ENCODE assay signal across 14 cellular contexts in genomic region chr5:176727528-176727900, GRCh38.
DNase-seq lines count a peak whose midpoint lies in the region; ATAC-seq, FAIRE-seq and TF ChIP-seq lines count a peak whose summit lies in the region.
"Had no signal": no experiment of that assay in that cellular context is flagged by ENCODE, and none has a peak within 500 bp of the region (broad histone marks: within the 10 kb centered on the region; RNA-seq: fewer than 3 reads in every experiment).

No MANE protein-coding gene starts in this region.

- peaks cover 0 to 8% (median 0%) of the 10 kb centered on the region in 11 experiments; a peak in 4 of 22 replicates for H3K9me3 ChIP-seq in BLaER1 treated with 17β-estradiol and CSF1 and Interleukin-3, amounts not matched to agents 10 nM and 100 nM (replicated peaks in 1 of 11)
- no peaks in the 10 kb centered on the region for H3K9me3 ChIP-seq in H1 (ENCODE audit: insufficient read depth in 2 of 2, low read depth in 1 of 2, low read length in 1 of 2)

- no peak overlapping the region for H3K27ac Mint-ChIP-seq in CD14-positive monocyte
- H3K27ac Mint-ChIP-seq: CD4-positive, alpha-beta memory T cell had no signal

- H3K9me3 Mint-ChIP-seq in CD14-positive monocyte = peaks cover 0 to 7% (median 6%) of the 10 kb centered on the region in 7 donors

- H3K14ac ChIP-seq in H1 (ENCODE audit: insufficient read length) = no peak overlapping the region

- no peak overlapping the region for H3K9ac ChIP-seq in BLaER1 treated with 17β-estradiol and CSF1 and Interleukin-3, amounts not matched to agents 10 nM and 100 nM
- H3K9ac ChIP-seq in H1 (replicated peaks in 1 of 4; ENCODE audit: extremely low read depth in 1 of 4, low read depth in 3 of 4, low read length in 3 of 4) = no peak overlapping the region

- H2BK12ac ChIP-seq in H1 (ENCODE audit: low read depth, low read length) = peak overlapping the region; percentile 60; the same call in 1 of the 2 replicates

- peak overlapping the region in 6 of 11 experiments; percentile 20 to 76 (median 36); a peak in 8 of 22 replicates for H3K4me2 ChIP-seq in BLaER1 treated with 17β-estradiol and CSF1 and Interleukin-3, amounts not matched to agents 10 nM and 100 nM
- no peak overlapping the region for H3K4me2 ChIP-seq in H1 (ENCODE audit: insufficient read depth in 1 of 2, low read depth in 2 of 2, low read length in 2 of 2)

- H4K8ac ChIP-seq in H1 (ENCODE audit: extremely low read depth, insufficient read depth, low read length) = no peak overlapping the region

- no peak overlapping the region for H3K4me3 Mint-ChIP-seq in CD14-positive monocyte
- H3K4me3 Mint-ChIP-seq: CD4-positive, alpha-beta memory T cell had no signal

- TF ChIP-seq CTCF in H1 (IDR thresholded peaks at IDR 0.05; ENCODE audit: control extremely low read depth in 1 of 3, insufficient read depth in 1 of 3, low read depth in 1 of 3, low read length in 3 of 3) (no peak), CD14-positive monocyte (IDR thresholded peaks at IDR 0.05) (no peak)

- CTCF ChIA-PET in H1 (lab: Charles Lee; ENCODE audit: partially characterized antibody) = interaction anchor here (0.6 to 7.5 kb wide), 12 partner anchors 10 to 159 kb away, joined by 3 to 54 read pairs (median 4); no protein-coding TSS in a partner anchor

- DNase-seq in H7 (peak; percentile 77), H1 (ENCODE audit: low read depth in 1 of 2, low spot score in 2 of 2) (no peak), CD14-positive monocyte (ENCODE audit: low spot score) (no peak)
- no peak for DNase-seq in activated naive CD4-positive, alpha-beta T cell treated with anti-CD3 and anti-CD28 coated beads, Interleukin-2, amount 50 U/mL, for 16 hours
- DNase-seq: Calu3; CD4-positive, alpha-beta memory T cell; COR-L47; DMS53; DMS79 treated with DMSO at 0.1 percent for 48 hours; GF-D8; HCEC 1CT had no signal

- no peak for TF ChIP-seq POLR2A in H1 (IDR thresholded peaks at IDR 0.05; ENCODE audit: control extremely low read depth in 1 of 2, low read depth in 2 of 2, low read length in 2 of 2)

- H3K36me3 ChIP-seq in BLaER1 treated with 17β-estradiol and CSF1 and Interleukin-3, amounts not matched to agents 10 nM and 100 nM = no peaks in the 10 kb centered on the region
- H3K36me3 ChIP-seq in H7 (replicated peaks; ENCODE audit: control insufficient read depth, insufficient read depth, low read length) (no peaks in the 10 kb centered on the region), H1 (ENCODE audit: control insufficient read depth in 2 of 4, insufficient read depth in 4 of 4, low read length in 3 of 4) (no peaks in the 10 kb centered on the region)

- no peaks in the 10 kb centered on the region for H3K4me1 Mint-ChIP-seq in CD14-positive monocyte

- 87% methylated on average over 12 of the region's 12 CpGs; no CpG with 5 or more reads in 1 of the 2 experiments for WGBS in H1 (ENCODE audit: extremely low coverage in 1 of 2, insufficient coverage in 1 of 2, insufficient read length in 1 of 2, insufficient replicate concordance in 2 of 2, low coverage in 1 of 2, low lambda C conversion rate in 2 of 2, missing lambda C conversion rate in 1 of 2), 2 experiments

- no peak overlapping the region for H3K56ac ChIP-seq in H1 (replicated peaks; ENCODE audit: insufficient read length, low read depth, low read length)

- H2BK120ac ChIP-seq in H1 (replicated peaks; ENCODE audit: low read depth, low read length) = no peak overlapping the region

- no peak overlapping the region for H3K18ac ChIP-seq in H1 (ENCODE audit: extremely low read depth, low read length)

- no peak overlapping the region for H4K91ac ChIP-seq in H1 (replicated peaks; ENCODE audit: insufficient read length, low read length)

- H3K23me2 ChIP-seq in H1 (ENCODE audit: low read depth, low read length) = no peaks in the 10 kb centered on the region; the same call in 1 of the 2 replicates

- H3K27me3 Mint-ChIP-seq in CD14-positive monocyte (ENCODE audit: low read depth in 3 of 3) = peaks cover 47 to 58% (median 52%) of the 10 kb centered on the region in 3 donors

- no peak overlapping the region for H3K23ac ChIP-seq in H1 (ENCODE audit: insufficient read length)

- H3K79me2 ChIP-seq in H1 (ENCODE audit: control insufficient read depth in 1 of 2, insufficient read depth in 2 of 2, low read length in 2 of 2) = no peaks in the 10 kb centered on the region

- POLR2A ChIA-PET in H1 (lab: Charles Lee; ENCODE audit: partially characterized antibody) = interaction anchor here (1.7 kb wide), 1 partner anchor 15 kb away, joined by 3 read pairs; no protein-coding TSS in a partner anchor

- intact Hi-C loops in CD14-positive monocyte (cut with micrococcal nuclease) = no loop called here

- no peaks in the 10 kb centered on the region for H3K79me1 ChIP-seq in H1 (ENCODE audit: low read depth, low read length)

- H4K5ac ChIP-seq in H1 (ENCODE audit: insufficient read length, low read depth, low read length) = no peak overlapping the region

- peaks cover 15 to 43% (median 34%) of the 10 kb centered on the region in 11 experiments; a peak in 19 of 22 replicates for H3K27me3 ChIP-seq in BLaER1 treated with 17β-estradiol and CSF1 and Interleukin-3, amounts not matched to agents 10 nM and 100 nM
- no peaks in the 10 kb centered on the region for H3K27me3 ChIP-seq in H7 (ENCODE audit: control insufficient read depth, insufficient read depth, low read length)
- peaks cover 0 to 6% (median 4%) of the 10 kb centered on the region in 4 experiments; a peak in 3 of 7 replicates for H3K27me3 ChIP-seq in H1 (replicated peaks in 1 of 4; ENCODE audit: control insufficient read depth in 3 of 4, extremely low read depth in 1 of 4, insufficient read depth in 3 of 4, low read length in 3 of 4)

- peaks cover 19 to 57% (median 45%) of the 10 kb centered on the region in 10 experiments for H3K4me1 ChIP-seq in BLaER1 treated with 17β-estradiol and CSF1 and Interleukin-3, amounts not matched to agents 10 nM and 100 nM
- peaks cover 0 to 24% (median 10%) of the 10 kb centered on the region in 4 experiments; a peak in 5 of 7 replicates for H3K4me1 ChIP-seq in H1 (replicated peaks in 1 of 4; ENCODE audit: control insufficient read depth in 3 of 4, insufficient read depth in 4 of 4, low read length in 3 of 4)

- H3K27ac ChIP-seq in BLaER1 treated with 17β-estradiol and CSF1 and Interleukin-3, amounts not matched to agents 10 nM and 100 nM = no peak overlapping the region
- H3K27ac ChIP-seq in H1 (ENCODE audit: low read depth, low read length) = no peak overlapping the region

- H2BK20ac ChIP-seq in H1 (ENCODE audit: low read length) = peak overlapping the region; percentile 32; the same call in 1 of the 2 replicates

- H2AK5ac ChIP-seq in H1 (ENCODE audit: low read depth, low read length) = no peak overlapping the region

- ATAC-seq in HG03342 (IDR thresholded peaks at IDR 0.05; ENCODE audit: unreplicated experiment) = no peak

- H4K20me1 ChIP-seq in BLaER1 treated with 17β-estradiol and CSF1 and Interleukin-3, amounts not matched to agents 10 nM and 100 nM = peaks cover 0 to 35% (median 0%) of the 10 kb centered on the region in 11 experiments; a peak in 6 of 22 replicates
- H4K20me1 ChIP-seq in H1 (replicated peaks in 1 of 2; ENCODE audit: control insufficient read depth in 1 of 2, insufficient read depth in 2 of 2, low read length in 2 of 2) = no peaks in the 10 kb centered on the region

- H3K4ac ChIP-seq in H1 (replicated peaks; ENCODE audit: insufficient read length, low read depth, low read length) = no peak overlapping the region

- FAIRE-seq in H1 (lab: Jason Lieb, UNC) = no peak
- FAIRE-seq: GM12891 had no signal

- no peak overlapping the region; the same call in 1 of the 2 replicates for H2BK15ac ChIP-seq in H1 (ENCODE audit: low read length)

- no peaks in the 10 kb centered on the region for H3K36me3 Mint-ChIP-seq in CD14-positive monocyte
- H3K36me3 Mint-ChIP-seq: CD4-positive, alpha-beta memory T cell had no signal

- no peak overlapping the region for H3K4me3 ChIP-seq in BLaER1 treated with 17β-estradiol and CSF1 and Interleukin-3, amounts not matched to agents 10 nM and 100 nM
- no peak overlapping the region for H3K4me3 ChIP-seq in H7 (ENCODE audit: insufficient read depth, low read depth, low read length)
- H3K4me3 ChIP-seq in H1 (ENCODE audit: extremely low read depth in 1 of 4, insufficient read depth in 2 of 4, low read depth in 3 of 4, low read length in 4 of 4) = no peak overlapping the region

- H2BK5ac ChIP-seq in H1 (ENCODE audit: low read depth, low read length) = no peak overlapping the region

- no peak for TF ChIP-seq EP300 in H1 (IDR thresholded peaks at IDR 0.05; ENCODE audit: borderline replicate concordance in 1 of 2, low read depth in 2 of 2, low read length in 2 of 2)

- TF ChIP-seq RAD21 in H1 (IDR thresholded peaks at IDR 0.05 in 1 of 2, conservative IDR thresholded peaks at IDR 0.05 in 1 of 2; ENCODE audit: low read depth in 2 of 2, low read length in 2 of 2) = no peak

- no peak overlapping the region for H2AFZ ChIP-seq in H1 (ENCODE audit: low read length)

TF ChIP-seq in H1, 55 proteins besides CTCF, POLR2A, EP300 and RAD21 (continues in another document):
- TF ChIP-seq SIX5 (IDR thresholded peaks at IDR 0.05; ENCODE audit: low read depth, low read length) = no peak
- no peak for TF ChIP-seq JUN (IDR thresholded peaks at IDR 0.05; ENCODE audit: low read depth, low read length)
- TF ChIP-seq EZH2 (IDR thresholded peaks at IDR 0.05; ENCODE audit: low read depth, low read length, severe bottlenecking) = no peak
- TF ChIP-seq KDM5A (IDR thresholded peaks at IDR 0.05; ENCODE audit: low read length) = no peak
- no peak for TF ChIP-seq SRF (IDR thresholded peaks at IDR 0.05; ENCODE audit: low read depth, low read length)
- TF ChIP-seq BCL11A (IDR thresholded peaks at IDR 0.05; ENCODE audit: low read depth in 2 of 2, low read length in 2 of 2) = no peak
- TF ChIP-seq GABPA (IDR thresholded peaks at IDR 0.05; ENCODE audit: borderline replicate concordance, insufficient read depth, low read length) = no peak
- TF ChIP-seq CBX8 (IDR thresholded peaks at IDR 0.05; ENCODE audit: borderline replicate concordance, low read depth, low read length) = no peak
- no peak for TF ChIP-seq SIN3A (conservative IDR thresholded peaks at IDR 0.05 in 1 of 2, IDR thresholded peaks at IDR 0.05 in 1 of 2; ENCODE audit: low read depth in 1 of 2, low read length in 2 of 2)
- no peak for TF ChIP-seq EGR1 (IDR thresholded peaks at IDR 0.05; ENCODE audit: borderline replicate concordance, low read depth, low read length)
- TF ChIP-seq MAFK (IDR thresholded peaks at IDR 0.05; ENCODE audit: low read depth, low read length) = no peak
- TF ChIP-seq, protein P1, sequence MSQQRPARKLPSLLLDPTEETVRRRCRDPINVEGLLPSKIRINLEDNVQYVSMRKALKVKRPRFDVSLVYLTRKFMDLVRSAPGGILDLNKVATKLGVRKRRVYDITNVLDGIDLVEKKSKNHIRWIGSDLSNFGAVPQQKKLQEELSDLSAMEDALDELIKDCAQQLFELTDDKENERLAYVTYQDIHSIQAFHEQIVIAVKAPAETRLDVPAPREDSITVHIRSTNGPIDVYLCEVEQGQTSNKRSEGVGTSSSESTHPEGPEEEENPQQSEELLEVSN (IDR thresholded peaks at IDR 0.05) = no peak
- TF ChIP-seq TEAD4 (IDR thresholded peaks at IDR 0.05; ENCODE audit: low read depth, low read length) = no peak
- TF ChIP-seq SP2 (IDR thresholded peaks at IDR 0.05; ENCODE audit: low read length) = no peak

Comparison
In these comparisons a context has a peak if more than half of its experiments do, and no peak if none do; other contexts are left out.
1. H3K4me2 ChIP-seq: peak in BLaER1 treated with 17β-estradiol and CSF1 and Interleukin-3, amounts not matched to agents 10 nM and 100 nM (6 of 11); none in H1 (0 of 2).